1 cellular context compared by ENCODE assay signal in genomic region chr9:111730937-111731567, GRCh38.
TF ChIP-seq lines count a peak whose summit lies in the region.

No MANE protein-coding gene starts in this region.

TF ChIP-seq in HCT116, 20 proteins besides CTCF, POLR2A, EP300 and RAD21 (continued from another document):
- TF ChIP-seq CEBPB (IDR thresholded peaks at IDR 0.05; ENCODE audit: low read depth) (peak; percentile 87), ELF1 (IDR thresholded peaks at IDR 0.05; ENCODE audit: borderline replicate concordance, low read depth) (no peak), SP1 (IDR thresholded peaks at IDR 0.05; ENCODE audit: low read depth) (peak; percentile 26; the same call in 1 of the 2 replicates)
TF ChIP-seq in HCT116: peak in this region for 4.
